1 cellular context compared by ENCODE assay signal in the genomic region with DNA sequence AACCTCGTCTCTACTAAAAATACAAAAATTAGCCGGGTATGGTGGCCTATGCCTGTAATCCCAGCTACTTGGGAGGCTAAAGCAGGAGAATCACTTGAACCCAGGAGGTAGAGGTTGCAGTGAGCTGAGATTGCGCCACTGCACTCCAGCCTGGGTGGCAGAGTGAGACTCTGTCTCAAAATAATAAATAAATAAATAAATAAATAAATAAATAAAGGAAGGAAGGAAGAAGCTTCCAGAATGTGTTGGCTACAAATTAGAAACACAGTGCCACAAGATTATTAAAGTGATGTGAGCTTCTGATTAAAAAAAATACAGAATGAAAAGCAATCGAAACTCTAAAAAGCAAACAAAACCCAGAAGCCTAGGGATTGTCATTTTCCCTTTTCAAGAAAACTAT.
A peak's percentile ranks its signal among the peaks of the same experiment; 100 is the strongest.
TF ChIP-seq lines count a peak whose summit lies in the region.

No MANE protein-coding gene starts in this region.

TF ChIP-seq in HEK293, 187 proteins besides CTCF, POLR2A, EP300 and RAD21 (continued from another document):
- TF ChIP-seq, protein P1, sequence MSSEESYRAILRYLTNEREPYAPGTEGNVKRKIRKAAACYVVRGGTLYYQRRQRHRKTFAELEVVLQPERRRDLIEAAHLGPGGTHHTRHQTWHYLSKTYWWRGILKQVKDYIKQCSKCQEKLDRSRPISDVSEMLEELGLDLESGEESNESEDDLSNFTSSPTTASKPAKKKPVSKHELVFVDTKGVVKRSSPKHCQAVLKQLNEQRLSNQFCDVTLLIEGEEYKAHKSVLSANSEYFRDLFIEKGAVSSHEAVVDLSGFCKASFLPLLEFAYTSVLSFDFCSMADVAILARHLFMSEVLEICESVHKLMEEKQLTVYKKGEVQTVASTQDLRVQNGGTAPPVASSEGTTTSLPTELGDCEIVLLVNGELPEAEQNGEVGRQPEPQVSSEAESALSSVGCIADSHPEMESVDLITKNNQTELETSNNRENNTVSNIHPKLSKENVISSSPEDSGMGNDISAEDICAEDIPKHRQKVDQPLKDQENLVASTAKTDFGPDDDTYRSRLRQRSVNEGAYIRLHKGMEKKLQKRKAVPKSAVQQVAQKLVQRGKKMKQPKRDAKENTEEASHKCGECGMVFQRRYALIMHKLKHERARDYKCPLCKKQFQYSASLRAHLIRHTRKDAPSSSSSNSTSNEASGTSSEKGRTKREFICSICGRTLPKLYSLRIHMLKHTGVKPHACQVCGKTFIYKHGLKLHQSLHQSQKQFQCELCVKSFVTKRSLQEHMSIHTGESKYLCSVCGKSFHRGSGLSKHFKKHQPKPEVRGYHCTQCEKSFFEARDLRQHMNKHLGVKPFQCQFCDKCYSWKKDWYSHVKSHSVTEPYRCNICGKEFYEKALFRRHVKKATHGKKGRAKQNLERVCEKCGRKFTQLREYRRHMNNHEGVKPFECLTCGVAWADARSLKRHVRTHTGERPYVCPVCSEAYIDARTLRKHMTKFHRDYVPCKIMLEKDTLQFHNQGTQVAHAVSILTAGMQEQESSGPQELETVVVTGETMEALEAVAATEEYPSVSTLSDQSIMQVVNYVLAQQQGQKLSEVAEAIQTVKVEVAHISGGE (tag by site-specific recombination; conservative IDR thresholded peaks at IDR 0.05; ENCODE audit: low read depth), result peak; percentile 54
- peak; percentile 26; the same call in 1 of the 2 replicates for TF ChIP-seq ZNF140 (tag by site-specific recombination; IDR thresholded peaks at IDR 0.05)
- TF ChIP-seq, protein P2, sequence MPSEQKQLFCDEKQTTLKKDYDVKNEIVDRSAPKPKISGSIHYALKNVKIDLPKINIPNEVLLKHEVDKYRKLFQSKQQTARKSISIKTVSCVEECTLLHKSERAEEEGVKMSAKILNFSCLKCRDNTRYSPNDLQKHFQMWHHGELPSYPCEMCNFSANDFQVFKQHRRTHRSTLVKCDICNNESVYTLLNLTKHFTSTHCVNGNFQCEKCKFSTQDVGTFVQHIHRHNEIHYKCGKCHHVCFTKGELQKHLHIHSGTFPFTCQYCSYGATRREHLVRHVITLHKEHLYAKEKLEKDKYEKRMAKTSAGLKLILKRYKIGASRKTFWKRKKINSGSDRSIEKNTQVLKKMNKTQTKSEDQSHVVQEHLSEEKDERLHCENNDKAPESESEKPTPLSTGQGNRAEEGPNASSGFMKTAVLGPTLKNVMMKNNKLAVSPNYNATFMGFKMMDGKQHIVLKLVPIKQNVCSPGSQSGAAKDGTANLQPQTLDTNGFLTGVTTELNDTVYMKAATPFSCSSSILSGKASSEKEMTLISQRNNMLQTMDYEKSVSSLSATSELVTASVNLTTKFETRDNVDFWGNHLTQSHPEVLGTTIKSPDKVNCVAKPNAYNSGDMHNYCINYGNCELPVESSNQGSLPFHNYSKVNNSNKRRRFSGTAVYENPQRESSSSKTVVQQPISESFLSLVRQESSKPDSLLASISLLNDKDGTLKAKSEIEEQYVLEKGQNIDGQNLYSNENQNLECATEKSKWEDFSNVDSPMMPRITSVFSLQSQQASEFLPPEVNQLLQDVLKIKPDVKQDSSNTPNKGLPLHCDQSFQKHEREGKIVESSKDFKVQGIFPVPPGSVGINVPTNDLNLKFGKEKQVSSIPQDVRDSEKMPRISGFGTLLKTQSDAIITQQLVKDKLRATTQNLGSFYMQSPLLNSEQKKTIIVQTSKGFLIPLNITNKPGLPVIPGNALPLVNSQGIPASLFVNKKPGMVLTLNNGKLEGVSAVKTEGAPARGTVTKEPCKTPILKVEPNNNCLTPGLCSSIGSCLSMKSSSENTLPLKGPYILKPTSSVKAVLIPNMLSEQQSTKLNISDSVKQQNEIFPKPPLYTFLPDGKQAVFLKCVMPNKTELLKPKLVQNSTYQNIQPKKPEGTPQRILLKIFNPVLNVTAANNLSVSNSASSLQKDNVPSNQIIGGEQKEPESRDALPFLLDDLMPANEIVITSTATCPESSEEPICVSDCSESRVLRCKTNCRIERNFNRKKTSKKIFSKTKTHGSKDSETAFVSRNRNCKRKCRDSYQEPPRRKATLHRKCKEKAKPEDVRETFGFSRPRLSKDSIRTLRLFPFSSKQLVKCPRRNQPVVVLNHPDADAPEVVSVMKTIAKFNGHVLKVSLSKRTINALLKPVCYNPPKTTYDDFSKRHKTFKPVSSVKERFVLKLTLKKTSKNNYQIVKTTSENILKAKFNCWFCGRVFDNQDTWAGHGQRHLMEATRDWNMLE (tag by site-specific recombination; conservative IDR thresholded peaks at IDR 0.05; ENCODE audit: low read depth), result peak; percentile 75
- peak; percentile 49 for TF ChIP-seq ZNF426 (tag by site-specific recombination; IDR thresholded peaks at IDR 0.05)
- peak; percentile 18; the same call in 1 of the 2 replicates for TF ChIP-seq ZNF433 (tag by site-specific recombination; IDR thresholded peaks at IDR 0.05; ENCODE audit: low read depth)
- TF ChIP-seq ZNF555 (tag by site-specific recombination; conservative IDR thresholded peaks at IDR 0.05), result peak; percentile 46
- peak; percentile 46; the same call in 1 of the 2 replicates for TF ChIP-seq ZBTB8A (tag by site-specific recombination; IDR thresholded peaks at IDR 0.05)
- peak; percentile 77; the same call in 1 of the 2 replicates for TF ChIP-seq ZNF394 (tag by site-specific recombination; IDR thresholded peaks at IDR 0.05; ENCODE audit: borderline replicate concordance)
- TF ChIP-seq, protein P3, sequence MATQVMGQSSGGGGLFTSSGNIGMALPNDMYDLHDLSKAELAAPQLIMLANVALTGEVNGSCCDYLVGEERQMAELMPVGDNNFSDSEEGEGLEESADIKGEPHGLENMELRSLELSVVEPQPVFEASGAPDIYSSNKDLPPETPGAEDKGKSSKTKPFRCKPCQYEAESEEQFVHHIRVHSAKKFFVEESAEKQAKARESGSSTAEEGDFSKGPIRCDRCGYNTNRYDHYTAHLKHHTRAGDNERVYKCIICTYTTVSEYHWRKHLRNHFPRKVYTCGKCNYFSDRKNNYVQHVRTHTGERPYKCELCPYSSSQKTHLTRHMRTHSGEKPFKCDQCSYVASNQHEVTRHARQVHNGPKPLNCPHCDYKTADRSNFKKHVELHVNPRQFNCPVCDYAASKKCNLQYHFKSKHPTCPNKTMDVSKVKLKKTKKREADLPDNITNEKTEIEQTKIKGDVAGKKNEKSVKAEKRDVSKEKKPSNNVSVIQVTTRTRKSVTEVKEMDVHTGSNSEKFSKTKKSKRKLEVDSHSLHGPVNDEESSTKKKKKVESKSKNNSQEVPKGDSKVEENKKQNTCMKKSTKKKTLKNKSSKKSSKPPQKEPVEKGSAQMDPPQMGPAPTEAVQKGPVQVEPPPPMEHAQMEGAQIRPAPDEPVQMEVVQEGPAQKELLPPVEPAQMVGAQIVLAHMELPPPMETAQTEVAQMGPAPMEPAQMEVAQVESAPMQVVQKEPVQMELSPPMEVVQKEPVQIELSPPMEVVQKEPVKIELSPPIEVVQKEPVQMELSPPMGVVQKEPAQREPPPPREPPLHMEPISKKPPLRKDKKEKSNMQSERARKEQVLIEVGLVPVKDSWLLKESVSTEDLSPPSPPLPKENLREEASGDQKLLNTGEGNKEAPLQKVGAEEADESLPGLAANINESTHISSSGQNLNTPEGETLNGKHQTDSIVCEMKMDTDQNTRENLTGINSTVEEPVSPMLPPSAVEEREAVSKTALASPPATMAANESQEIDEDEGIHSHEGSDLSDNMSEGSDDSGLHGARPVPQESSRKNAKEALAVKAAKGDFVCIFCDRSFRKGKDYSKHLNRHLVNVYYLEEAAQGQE (tag by site-specific recombination; IDR thresholded peaks at IDR 0.05), result peak; percentile 47; the same call in 1 of the 2 replicates
- peak; percentile 52 for TF ChIP-seq ZNF623 (tag by site-specific recombination; IDR thresholded peaks at IDR 0.05)
